ENCODE assay signal across 20 cellular contexts in genomic region chr18:76660571-76661192, GRCh38.
A peak's percentile ranks its signal among the peaks of the same experiment; 100 is the strongest.
DNase-seq lines count a peak whose midpoint lies in the region; ATAC-seq and TF ChIP-seq lines count a peak whose summit lies in the region.
"Had no signal": no experiment of that assay in that cellular context is flagged by ENCODE, and none has a peak within 500 bp of the region (broad histone marks: within the 10 kb centered on the region; RNA-seq: fewer than 3 reads in every experiment).

No MANE protein-coding gene starts in this region.

- H4K8ac ChIP-seq in neuronal stem cell (ENCODE audit: low read depth, low read length), result no peak overlapping the region

- H3K9ac ChIP-seq in neuronal stem cell (ENCODE audit: low read depth, low read length, poor library complexity), result no peak overlapping the region

- no peak overlapping the region for H2BK120ac ChIP-seq in neuronal stem cell (ENCODE audit: low read depth, low read length)

- H3K9me3 Mint-ChIP-seq in natural killer cell treated with Interleukin-12 subunit alpha and Interleukin-12 subunit beta and Interleukin-15 and Interleukin-18, amount 100 ng/mL, for 72 hours, result no peaks in the 10 kb centered on the region
- H3K9me3 Mint-ChIP-seq in natural killer cell, result no peaks in the 10 kb centered on the region
- H3K9me3 Mint-ChIP-seq in stimulated activated effector memory CD8-positive, alpha-beta T cell treated with anti-CD3 and anti-CD28 coated beads, Interleukin-12 subunit alpha, Interleukin-12 subunit beta, amount 100 ng/mL, for 72 hours, result no peaks in the 10 kb centered on the region
- H3K9me3 Mint-ChIP-seq: CD4-positive, alpha-beta T cell had no signal

- no peak overlapping the region for H2AFZ ChIP-seq in neuronal stem cell (ENCODE audit: low read length)
- H2AFZ ChIP-seq: GM23338 had no signal

- H2BK5ac ChIP-seq in neuronal stem cell (ENCODE audit: low read length), result no peak overlapping the region

- no peaks in the 10 kb centered on the region for H3K36me3 ChIP-seq in neuronal stem cell (replicated peaks in 1 of 2; ENCODE audit: control insufficient read depth in 2 of 2, insufficient read depth in 2 of 2, low read length in 2 of 2)

- WGBS in neuronal stem cell (ENCODE audit: extremely low coverage in 2 of 2, insufficient read length in 2 of 2, insufficient replicate concordance in 1 of 2), 2 donors, result no CpG with 5 or more reads among the region's 9 CpGs

- DNase-seq in NCI-H2171 treated with DMSO at 0.1 percent for 48 hours (lab: John Stamatoyannopoulos, UW) (peak; percentile 1), NCI-H2171 (lab: John Stamatoyannopoulos, UW) (no peak), natural killer cell (no peak), neuronal stem cell (ENCODE audit: low spot score) (no peak), ureter (ENCODE audit: low spot score) (peak; percentile 39), D341Med (ENCODE audit: low spot score) (no peak)
- no peak for DNase-seq in natural killer cell treated with Interleukin-12 subunit alpha and Interleukin-12 subunit beta and Interleukin-15 and Interleukin-18, amount 100 ng/mL, for 72 hours (ENCODE audit: low spot score)
- DNase-seq in stimulated activated effector memory CD8-positive, alpha-beta T cell treated with anti-CD3 and anti-CD28 coated beads, Interleukin-12 subunit alpha, Interleukin-12 subunit beta, amount 100 ng/mL, for 72 hours (ENCODE audit: low spot score in 2 of 2), result no peak
- DNase-seq: AML-193; Caco-2; CD4-positive, alpha-beta T cell; DMS153; DMS79; GDM1; HCEC 1CT had no signal

- H3K4me1 ChIP-seq in neuronal stem cell (ENCODE audit: control insufficient read depth in 2 of 2, insufficient read depth in 1 of 2, low read depth in 1 of 2, low read length in 2 of 2), result peaks cover 0 to 4% of the 10 kb centered on the region in 2 donors
- H3K4me1 ChIP-seq: A549, Caco-2 had no signal

- H2BK12ac ChIP-seq in neuronal stem cell (ENCODE audit: low read length), result no peak overlapping the region

- ATAC-seq in natural killer cell treated with Interleukin-12 subunit alpha and Interleukin-12 subunit beta and Interleukin-15 and Interleukin-18, amount 100 ng/mL, for 72 hours, result peak; percentile 25 to 60
- ATAC-seq in natural killer cell, result no peak
- no peak for ATAC-seq in stimulated activated effector memory CD8-positive, alpha-beta T cell treated with anti-CD3 and anti-CD28 coated beads, Interleukin-12 subunit alpha, Interleukin-12 subunit beta, amount 100 ng/mL, for 72 hours
- ATAC-seq: A549, GM23338 had no signal

- no peak overlapping the region for H3K23ac ChIP-seq in neuronal stem cell (ENCODE audit: low read depth, low read length, poor library complexity)

- H3K14ac ChIP-seq in neuronal stem cell (ENCODE audit: low read length), result no peak overlapping the region

- H3K4me1 Mint-ChIP-seq in natural killer cell treated with Interleukin-12 subunit alpha and Interleukin-12 subunit beta and Interleukin-15 and Interleukin-18, amount 100 ng/mL, for 72 hours (ENCODE audit: low read depth in 2 of 2), result peaks cover 18 to 19% of the 10 kb centered on the region in 2 donors
- H3K4me1 Mint-ChIP-seq in natural killer cell, result peaks cover 18 to 20% of the 10 kb centered on the region in 2 donors
- H3K4me1 Mint-ChIP-seq in stimulated activated effector memory CD8-positive, alpha-beta T cell treated with anti-CD3 and anti-CD28 coated beads, Interleukin-12 subunit alpha, Interleukin-12 subunit beta, amount 100 ng/mL, for 72 hours, result peaks cover 18% of the 10 kb centered on the region

- peak overlapping the region; percentile 0 for H3K18ac ChIP-seq in neuronal stem cell (ENCODE audit: low read length)

- H3K27ac ChIP-seq in neuronal stem cell (replicated peaks; ENCODE audit: low read length), result no peak overlapping the region
- H3K27ac ChIP-seq: 22Rv1, A549, C4-2B, HL-60 had no signal

- intact Hi-C loops in natural killer cell (cut with micrococcal nuclease), result no loop called here

- H3K4me3 ChIP-seq in neuronal stem cell (ENCODE audit: low read length in 2 of 2), result no peak overlapping the region
- H3K4me3 ChIP-seq: A549, GM23338 had no signal

- TF ChIP-seq CTCF in natural killer cell (IDR thresholded peaks at IDR 0.05), result no peak

- H3K79me1 ChIP-seq in neuronal stem cell (ENCODE audit: low read depth, low read length), result no peaks in the 10 kb centered on the region

- H3K4me3 Mint-ChIP-seq in natural killer cell treated with Interleukin-12 subunit alpha and Interleukin-12 subunit beta and Interleukin-15 and Interleukin-18, amount 100 ng/mL, for 72 hours, result no peak overlapping the region
- no peak overlapping the region for H3K4me3 Mint-ChIP-seq in natural killer cell
- H3K4me3 Mint-ChIP-seq in stimulated activated effector memory CD8-positive, alpha-beta T cell treated with anti-CD3 and anti-CD28 coated beads, Interleukin-12 subunit alpha, Interleukin-12 subunit beta, amount 100 ng/mL, for 72 hours, result no peak overlapping the region
- H3K4me3 Mint-ChIP-seq: CD4-positive, alpha-beta T cell; GM23338 had no signal

- no peak overlapping the region for H2BK15ac ChIP-seq in neuronal stem cell (ENCODE audit: low read length)

- H3K4ac ChIP-seq in neuronal stem cell (ENCODE audit: low read length), result no peak overlapping the region

- H3K36me3 Mint-ChIP-seq in natural killer cell treated with Interleukin-12 subunit alpha and Interleukin-12 subunit beta and Interleukin-15 and Interleukin-18, amount 100 ng/mL, for 72 hours, result no peaks in the 10 kb centered on the region
- H3K36me3 Mint-ChIP-seq in natural killer cell, result no peaks in the 10 kb centered on the region
- peaks cover 8% of the 10 kb centered on the region for H3K36me3 Mint-ChIP-seq in stimulated activated effector memory CD8-positive, alpha-beta T cell treated with anti-CD3 and anti-CD28 coated beads, Interleukin-12 subunit alpha, Interleukin-12 subunit beta, amount 100 ng/mL, for 72 hours

- no peak overlapping the region for H2AK5ac ChIP-seq in neuronal stem cell (ENCODE audit: low read depth, low read length)

- H3K27ac Mint-ChIP-seq in natural killer cell treated with Interleukin-12 subunit alpha and Interleukin-12 subunit beta and Interleukin-15 and Interleukin-18, amount 100 ng/mL, for 72 hours, result no peak overlapping the region
- no peak overlapping the region for H3K27ac Mint-ChIP-seq in natural killer cell
- H3K27ac Mint-ChIP-seq in stimulated activated effector memory CD8-positive, alpha-beta T cell treated with anti-CD3 and anti-CD28 coated beads, Interleukin-12 subunit alpha, Interleukin-12 subunit beta, amount 100 ng/mL, for 72 hours, result no peak overlapping the region
- H3K27ac Mint-ChIP-seq: CD4-positive, alpha-beta T cell; GM23338 had no signal

- no peaks in the 10 kb centered on the region for H3K9me3 ChIP-seq in neuronal stem cell (replicated peaks in 1 of 2; ENCODE audit: control insufficient read depth in 2 of 2, insufficient read depth in 1 of 2, low read depth in 1 of 2, low read length in 2 of 2)
- H3K9me3 ChIP-seq: A549, Caco-2 had no signal

- H4K91ac ChIP-seq in neuronal stem cell (ENCODE audit: low read depth, low read length, poor library complexity), result no peak overlapping the region

- no peak overlapping the region for H3K4me2 ChIP-seq in neuronal stem cell (ENCODE audit: insufficient read depth, low read length, poor library complexity, severe bottlenecking)
- H3K4me2 ChIP-seq: A549, GM23338 had no signal

- H3K27me3 ChIP-seq in neuronal stem cell (ENCODE audit: control insufficient read depth in 3 of 3, insufficient read depth in 3 of 3, low read depth in 1 of 3, low read length in 3 of 3), result no peaks in the 10 kb centered on the region

- peaks cover 9 to 23% of the 10 kb centered on the region in 2 donors for H3K27me3 Mint-ChIP-seq in natural killer cell treated with Interleukin-12 subunit alpha and Interleukin-12 subunit beta and Interleukin-15 and Interleukin-18, amount 100 ng/mL, for 72 hours
- peaks cover 15 to 38% of the 10 kb centered on the region in 2 donors for H3K27me3 Mint-ChIP-seq in natural killer cell (ENCODE audit: low read depth in 2 of 2)

Comparison
In these comparisons a context has a peak if more than half of its experiments do, and no peak if none do; other contexts are left out.
1. DNase-seq: peak in NCI-H2171 treated with DMSO at 0.1 percent for 48 hours (single experiment) and ureter (single experiment); none in NCI-H2171 (single experiment), natural killer cell treated with Interleukin-12 subunit alpha and Interleukin-12 subunit beta and Interleukin-15 and Interleukin-18, amount 100 ng/mL, for 72 hours (single experiment), natural killer cell (single experiment), neuronal stem cell (single experiment), D341Med (single experiment) and stimulated activated effector memory CD8-positive, alpha-beta T cell treated with anti-CD3 and anti-CD28 coated beads, Interleukin-12 subunit alpha, Interleukin-12 subunit beta, amount 100 ng/mL, for 72 hours (0 of 2).
2. ATAC-seq: peak in natural killer cell treated with Interleukin-12 subunit alpha and Interleukin-12 subunit beta and Interleukin-15 and Interleukin-18, amount 100 ng/mL, for 72 hours (2 of 2); none in natural killer cell (0 of 3) and stimulated activated effector memory CD8-positive, alpha-beta T cell treated with anti-CD3 and anti-CD28 coated beads, Interleukin-12 subunit alpha, Interleukin-12 subunit beta, amount 100 ng/mL, for 72 hours (single experiment).